ENCODE assay signal across 18 cellular contexts in the genomic region with DNA sequence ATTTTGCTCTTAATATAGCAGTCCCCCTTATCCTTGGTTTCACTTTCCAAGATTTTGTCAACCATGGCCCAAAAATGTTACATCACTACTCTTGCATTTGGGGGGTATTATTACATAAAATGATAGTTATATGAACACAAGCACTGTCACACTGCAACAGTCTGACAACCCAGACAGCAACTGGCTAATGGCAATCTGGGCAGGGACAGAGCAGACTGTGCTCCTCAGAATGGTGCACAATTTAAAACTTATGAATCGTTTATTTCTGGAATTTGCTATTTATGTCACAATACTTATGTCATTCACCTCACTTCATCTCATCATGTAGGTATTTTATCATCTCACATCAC. TPM values are rescaled to one million over a fixed set of nuclear protein-coding genes. Genes with fewer than 3 reads are reported as not detected.
DNase-seq lines count a peak whose midpoint lies in the region; ATAC-seq, FAIRE-seq and TF ChIP-seq lines count a peak whose summit lies in the region.
"Had no signal": no experiment of that assay in that cellular context is flagged by ENCODE, and none has a peak within 500 bp of the region (broad histone marks: within the 10 kb centered on the region; RNA-seq: fewer than 3 reads in every experiment).

No MANE protein-coding gene starts in this region.

- H2AFZ ChIP-seq in OCI-LY7 (ENCODE audit: low read length) (no peak overlapping the region), keratinocyte (ENCODE audit: control insufficient read depth, low read length) (no peak overlapping the region)

- dilution Hi-C loops in keratinocyte (cut with MboI; ENCODE audit: extremely low pct_ligation_motif_present, low sequenced_read_pairs) = no loop called here

- no peaks in the 10 kb centered on the region for H3K27me3 Mint-ChIP-seq in activated T-cell treated with anti-CD3 and anti-CD28 coated beads, Interleukin-2, amount 50 U/mL, for 72 hours (ENCODE audit: low read depth)
- H3K27me3 Mint-ChIP-seq: stimulated activated naive B cell treated with anti-CD40 and anti-IgM and Interleukin-4, amounts not matched to agents 10 μg/mL and 1 μg/mL and 100 μg/mL, for 72 hours had no signal

- no peak for FAIRE-seq in keratinocyte (lab: Jason Lieb, UNC)
- FAIRE-seq: urothelium cell line had no signal

- WGBS in tibial nerve, 2 donors = 43 to 46% methylated on average over 1 of the region's 1 CpG

- H3K9me2 ChIP-seq in OCI-LY7 (ENCODE audit: insufficient read depth, low read length) = no peaks in the 10 kb centered on the region

- no peak for TF ChIP-seq EP300 in tibial nerve (IDR thresholded peaks at IDR 0.05)

- POLR2A ChIA-PET in OCI-LY7 (lab: Charles Lee) = interaction anchor here (0.6 kb wide), 2 partner anchors 19 to 704 kb away, joined by 3 to 5 read pairs; no protein-coding TSS in a partner anchor

- TF ChIP-seq POLR2A in tibial nerve (IDR thresholded peaks at IDR 0.05) = no peak

- H3K9ac ChIP-seq in keratinocyte (ENCODE audit: control insufficient read depth, extremely low read depth, insufficient read depth, low read length) = no peak overlapping the region

- H3K4me2 ChIP-seq in OCI-LY7 (ENCODE audit: low read length) (0 out of 2 replicates have a peak overlapping the region, but pooled peaks have one; percentile 91), keratinocyte (ENCODE audit: control insufficient read depth, extremely low read depth, insufficient read depth, low read depth, low read length) (peak overlapping the region; percentile 79)

- H4K20me1 ChIP-seq in OCI-LY7 (ENCODE audit: insufficient read depth, low read length) (peaks cover 18% of the 10 kb centered on the region), keratinocyte (ENCODE audit: control insufficient read depth, extremely low read depth, insufficient read depth, low read length) (peaks cover 11% of the 10 kb centered on the region)

- peak overlapping the region in 1 of 2 donors; percentile 92 for H3K4me3 Mint-ChIP-seq in activated T-cell treated with anti-CD3 and anti-CD28 coated beads, Interleukin-2, amount 50 U/mL, for 72 hours
- H3K4me3 Mint-ChIP-seq: stimulated activated naive B cell treated with anti-CD40 and anti-IgM and Interleukin-4, amounts not matched to agents 10 μg/mL and 1 μg/mL and 100 μg/mL, for 72 hours had no signal

- H3K4me1 Mint-ChIP-seq in activated T-cell treated with anti-CD3 and anti-CD28 coated beads, Interleukin-2, amount 50 U/mL, for 72 hours (ENCODE audit: low read depth) = peaks cover 33% of the 10 kb centered on the region

- H3K79me2 ChIP-seq in OCI-LY7 (ENCODE audit: insufficient read depth, low read depth, low read length) = peaks cover 28% of the 10 kb centered on the region
- H3K79me2 ChIP-seq in keratinocyte (ENCODE audit: control insufficient read depth, insufficient read depth, low read length) = peaks cover 29% of the 10 kb centered on the region

- intact Hi-C loops in OCI-LY7 (cut with micrococcal nuclease; ENCODE audit: unreplicated experiment) = loop anchor here (5.0 to 10.0 kb wide), 5 partner anchors 278 to 1264 kb away; a partner anchor contains a TSS

- H3K9me3 Mint-ChIP-seq in activated T-cell treated with anti-CD3 and anti-CD28 coated beads, Interleukin-2, amount 50 U/mL, for 72 hours = peaks cover 0 to 5% of the 10 kb centered on the region in 2 donors

- no peaks in the 10 kb centered on the region for H3K9me1 ChIP-seq in keratinocyte (ENCODE audit: control insufficient read depth, extremely low read depth, insufficient read depth, low read length)

- H3K27me3 ChIP-seq in keratinocyte (ENCODE audit: control insufficient read depth, extremely low read depth, insufficient read depth, low read length) (no peaks in the 10 kb centered on the region), tibial nerve (no peaks in the 10 kb centered on the region)
- H3K27me3 ChIP-seq: brain microvascular endothelial cell had no signal

- ATAC-seq in activated T-cell treated with anti-CD3 and anti-CD28 coated beads, Interleukin-2, amount 50 U/mL, for 72 hours (replicated peaks in 1 of 2) = no peak
- ATAC-seq: PC-3; stimulated activated naive B cell treated with anti-CD40 and anti-IgM and Interleukin-4, amounts not matched to agents 10 μg/mL and 1 μg/mL and 100 μg/mL, for 72 hours had no signal

- H3K27ac ChIP-seq in OCI-LY7 (ENCODE audit: low read depth, low read length, poor library complexity, severe bottlenecking) (no peak overlapping the region), keratinocyte (ENCODE audit: control insufficient read depth, insufficient read depth, low read length) (no peak overlapping the region), tibial nerve (peak overlapping the region in 3 of 4 donors; percentile 97 to 99 (median 98))
- H3K27ac ChIP-seq: brain microvascular endothelial cell had no signal

- no TSS peak for BruUV-seq in OCI-LY7 (replicated peaks; lab: Mats Ljungman, UMichigan)

- H3K36me3 ChIP-seq in OCI-LY7 (ENCODE audit: insufficient read depth, low read length) = peaks cover 18% of the 10 kb centered on the region
- no peaks in the 10 kb centered on the region for H3K36me3 ChIP-seq in keratinocyte (ENCODE audit: control insufficient read depth in 2 of 2, extremely low read depth in 1 of 2, insufficient read depth in 2 of 2, low read length in 2 of 2)
- H3K36me3 ChIP-seq in tibial nerve = no peaks in the 10 kb centered on the region

- peak overlapping the region; percentile 16 for H3K27ac Mint-ChIP-seq in activated T-cell treated with anti-CD3 and anti-CD28 coated beads, Interleukin-2, amount 50 U/mL, for 72 hours
- H3K27ac Mint-ChIP-seq: stimulated activated naive B cell treated with anti-CD40 and anti-IgM and Interleukin-4, amounts not matched to agents 10 μg/mL and 1 μg/mL and 100 μg/mL, for 72 hours had no signal

- CTCF ChIA-PET in OCI-LY7 (lab: Charles Lee; ENCODE audit: unreplicated experiment) = no interaction called here

- DNase-seq in activated T-cell treated with anti-CD3 and anti-CD28 coated beads, Interleukin-2, amount 50 U/mL, for 72 hours = no peak
- DNase-seq in activated T-cell treated with anti-CD3 and anti-CD28 coated beads for 4 hours = no peak
- no peak for DNase-seq in OCI-LY7 (ENCODE audit: low spot score)
- no peak for DNase-seq in keratinocyte (ENCODE audit: low read depth, low spot score)
- DNase-seq in tibial nerve (ENCODE audit: low spot score in 2 of 2) = no peak
- DNase-seq in HCEC 1CT = no peak
- DNase-seq in NCI-H446 (lab: John Stamatoyannopoulos, UW) = no peak
- DNase-seq in activated CD4-positive, alpha-beta T cell treated with anti-CD3 and anti-CD28 coated beads, Interleukin-2, amount 50 U/mL, for 1 hour = no peak
- DNase-seq: activated CD4-positive, alpha-beta T cell treated with anti-CD3 and anti-CD28 coated beads, Interleukin-2, amount 50 U/mL, for 48 hours; activated effector memory CD4-positive, alpha-beta T cell treated with anti-CD3 and anti-CD28 coated beads, Interleukin-2, amount 50 U/mL, for 16 hours; brain microvascular endothelial cell; dermis blood vessel endothelial cell; NCI-H187 treated with DMSO at 0.1 percent for 48 hours; NCI-H524 treated with DMSO at 0.1 percent for 48 hours; PC-3; stimulated activated CD4-positive, alpha-beta T cell treated with anti-CD3 and anti-CD28 coated beads, Interleukin-12 subunit alpha, Interleukin-12 subunit beta, amount 100 ng/mL, for 4 hours; stimulated activated naive B cell treated with anti-CD40 and anti-IgM and Interleukin-4, amounts not matched to agents 10 μg/mL and 1 μg/mL and 100 μg/mL, for 72 hours had no signal

- TF ChIP-seq CTCF in OCI-LY7 (conservative IDR thresholded peaks at IDR 0.05; ENCODE audit: low read length) (no peak), keratinocyte (optimal IDR thresholded peaks at IDR 0.05 in 1 of 3, IDR thresholded peaks at IDR 0.05 in 1 of 3, conservative IDR thresholded peaks at IDR 0.05 in 1 of 3; ENCODE audit: extremely low read depth in 1 of 3, insufficient read depth in 2 of 3, low read length in 3 of 3) (no peak), tibial nerve (IDR thresholded peaks at IDR 0.05) (no peak)

- H3K4me1 ChIP-seq in OCI-LY7 (ENCODE audit: insufficient read depth, low read length, poor library complexity, severe bottlenecking) (peaks cover 22% of the 10 kb centered on the region), keratinocyte (ENCODE audit: control insufficient read depth, extremely low read depth, insufficient read depth, low read length) (peaks cover 17% of the 10 kb centered on the region), tibial nerve (peaks cover 0 to 32% (median 12%) of the 10 kb centered on the region in 4 donors)

- H3K4me3 ChIP-seq in OCI-LY7 (ENCODE audit: low read depth, low read length, poor library complexity, severe bottlenecking) (no peak overlapping the region), keratinocyte (ENCODE audit: control insufficient read depth in 2 of 3, extremely low read depth in 1 of 3, insufficient read depth in 2 of 3, low read depth in 1 of 3, low read length in 3 of 3) (peak overlapping the region in 1 of 3 experiments; percentile 26), tibial nerve (no peak overlapping the region)

- H3K36me3 Mint-ChIP-seq in activated T-cell treated with anti-CD3 and anti-CD28 coated beads, Interleukin-2, amount 50 U/mL, for 72 hours (ENCODE audit: insufficient read depth in 2 of 2) = peaks cover 9 to 12% of the 10 kb centered on the region in 2 donors

- H3K9me3 ChIP-seq in OCI-LY7 (ENCODE audit: low read length) (no peaks in the 10 kb centered on the region), keratinocyte (ENCODE audit: control insufficient read depth, low read depth, low read length) (no peaks in the 10 kb centered on the region), tibial nerve (no peaks in the 10 kb centered on the region)

RNA-seq across cellular contexts. Expression of a gene that starts 2.1 kb away (rescaled TPM):
- 100 to 1,000 TPM in 1 of 2 donors, 10 to 100 TPM in 1; 86.2 to 110 TPM for total RNA-seq in activated T-cell treated with anti-CD3 and anti-CD28 coated beads, Interleukin-2, amount 50 U/mL, for 72 hours
- 50.7 and 54.0 TPM in 2 replicates for total RNA-seq in OCI-LY7 (2014; rRNA removed; shearing (Covaris generic))
- total RNA-seq in OCI-LY7 (2022) (74.0 and 81.1 TPM in 2 replicates), tibial nerve (100 to 1,000 TPM in 1 of 4 donors, 10 to 100 TPM in 3; 41.8 to 125 (median 66.7) TPM)
- polyA plus RNA-seq in keratinocyte = 113 to 168 TPM (median 162 TPM) in 3 replicates
- polyA plus RNA-seq in keratinocyte (2011; ENCODE audit: low read depth) = 124 TPM
- 88.1 and 138 TPM in 2 replicates for polyA plus RNA-seq in keratinocyte (2011; cell fraction: cytosol; rRNA removed)
- polyA plus RNA-seq in keratinocyte (2011; cell fraction: nucleus; rRNA removed) = 284 and 358 TPM in 2 replicates
- 98.2 and 98.5 TPM in 2 replicates for polyA plus RNA-seq in keratinocyte (2012; ENCODE audit: low replicate concordance)
- polyA minus RNA-seq in keratinocyte = 62.1 to 198 TPM (median 133 TPM) in 3 replicates
- 99.9 TPM for polyA minus RNA-seq in keratinocyte (2011; cell fraction: cytosol; rRNA and poly(A)+ RNA removed)
- polyA minus RNA-seq in keratinocyte (2011; cell fraction: nucleus; rRNA and poly(A)+ RNA removed) = 178 and 289 TPM in 2 replicates

Comparison
In these comparisons a context has a peak if more than half of its experiments do, and no peak if none do; other contexts are left out.
1. H3K27ac ChIP-seq: peak in tibial nerve (3 of 4); none in OCI-LY7 (single experiment) and keratinocyte (single experiment).